In the genomic region with DNA sequence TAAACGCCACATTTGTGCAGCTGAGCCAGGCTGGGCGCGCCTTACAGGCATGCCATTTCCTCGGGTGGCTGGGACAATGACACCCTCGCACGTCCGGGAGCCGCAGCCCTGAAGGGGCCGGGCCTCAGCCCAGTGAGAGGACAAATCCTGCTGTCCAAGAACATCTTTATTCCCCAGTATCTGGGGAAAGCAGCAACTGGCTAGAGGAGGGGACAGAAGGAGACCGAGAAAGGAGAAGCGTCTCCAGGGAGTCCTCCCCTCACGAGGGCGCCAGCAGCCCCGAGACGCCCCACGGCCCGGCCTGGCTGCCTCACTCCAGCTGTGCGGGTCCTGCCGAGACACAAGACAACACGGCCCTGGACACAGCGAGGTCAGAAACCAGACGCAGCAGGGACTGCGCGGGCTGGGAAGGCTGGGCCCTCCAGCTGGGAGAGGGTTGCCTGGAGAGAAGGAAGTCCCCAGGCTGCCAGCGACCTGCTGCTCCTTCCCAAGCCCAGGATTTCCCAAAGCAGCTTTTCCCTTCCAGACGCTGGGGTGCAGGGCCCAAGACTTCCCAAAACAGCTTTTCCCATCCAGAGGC, we compare ENCODE assay signal across 8 cellular contexts.
DNase-seq lines count a peak whose midpoint lies in the region; ATAC-seq and TF ChIP-seq lines count a peak whose summit lies in the region.

No MANE protein-coding gene starts in this region.

- POLR2A ChIA-PET in Caco-2 (lab: Charles Lee), result no interaction called here

- BruUV-seq in Caco-2 (replicated peaks; lab: Mats Ljungman, UMichigan), result no TSS peak

- peak; percentile 67 for ATAC-seq in GM21825 (IDR thresholded peaks at IDR 0.05; ENCODE audit: unreplicated experiment)
- ATAC-seq in activated naive CD4-positive, alpha-beta T cell treated with anti-CD3 and anti-CD28 coated beads, Interleukin-2, amount 50 U/mL, for 72 hours, result peak; percentile 76 to 77
- peak; percentile 81 to 90 (median 82) for ATAC-seq in psoas muscle

- peaks cover 7% of the 10 kb centered on the region for H3K4me1 Mint-ChIP-seq in Caco-2 (ENCODE audit: low read depth, unreplicated experiment)

- H3K27me3 ChIP-seq in left ventricle myocardium inferior (ENCODE audit: low read depth) (no peaks in the 10 kb centered on the region), psoas muscle (ENCODE audit: insufficient read depth in 3 of 3, low read length in 2 of 3) (no peaks in the 10 kb centered on the region), Caco-2 (replicated peaks; ENCODE audit: control insufficient read depth, insufficient read depth, low read length) (no peaks in the 10 kb centered on the region)

- H3K27me3 Mint-ChIP-seq in Caco-2 (ENCODE audit: insufficient read depth, unreplicated experiment), result no peaks in the 10 kb centered on the region

- WGBS in psoas muscle, 3 donors, result 5 to 13% (median 6%) methylated on average over 26 of the region's 26 CpGs

- peaks cover 0 to 12% of the 10 kb centered on the region in 2 donors for H3K36me3 Mint-ChIP-seq in activated naive CD4-positive, alpha-beta T cell treated with anti-CD3 and anti-CD28 coated beads, Interleukin-2, amount 50 U/mL, for 72 hours
- H3K36me3 Mint-ChIP-seq in Caco-2 (ENCODE audit: insufficient read depth, unreplicated experiment), result no peaks in the 10 kb centered on the region

- H3K9me3 Mint-ChIP-seq in activated naive CD4-positive, alpha-beta T cell treated with anti-CD3 and anti-CD28 coated beads, Interleukin-2, amount 50 U/mL, for 72 hours, result no peaks in the 10 kb centered on the region
- H3K9me3 Mint-ChIP-seq in Caco-2 (ENCODE audit: unreplicated experiment), result no peaks in the 10 kb centered on the region

- intact Hi-C loops in left ventricle myocardium inferior (cut with micrococcal nuclease) (loop anchor here (10.0 kb wide), 1 partner anchor 123 kb away; no protein-coding TSS in a partner anchor), psoas muscle (cut with DNase I) (loop anchor here in 1 of 2 donors (5.0 to 10.0 kb wide), 2 partner anchors 41 to 133 kb away; partner anchors contain the start of gene CHSY1), Caco-2 (cut with micrococcal nuclease; ENCODE audit: unreplicated experiment) (no loop called here)

- peak overlapping the region; percentile 90 for H3K27ac Mint-ChIP-seq in activated naive CD4-positive, alpha-beta T cell treated with anti-CD3 and anti-CD28 coated beads, Interleukin-2, amount 50 U/mL, for 72 hours
- H3K27ac Mint-ChIP-seq in Caco-2 (ENCODE audit: unreplicated experiment), result no peak overlapping the region

- H3K9me3 ChIP-seq in left ventricle myocardium inferior (replicated peaks) (no peaks in the 10 kb centered on the region), psoas muscle (no peaks in the 10 kb centered on the region), Caco-2 (0 out of 2 replicates have a peak, but pooled peaks cover 3% of the 10 kb centered on the region)

- H3K4me3 ChIP-seq in left ventricle myocardium inferior, result peak overlapping the region; percentile 54
- peak overlapping the region; percentile 58 for H3K4me3 ChIP-seq in psoas muscle
- H3K4me3 ChIP-seq in Caco-2 (ENCODE audit: low read depth, low read length), result no peak overlapping the region

- CTCF ChIA-PET in Caco-2 (lab: Charles Lee), result interaction anchor here (0.6 to 1.1 kb wide), 3 partner anchors 18 to 487 kb away, joined by 3 read pairs; no protein-coding TSS in a partner anchor

- H3K4me1 ChIP-seq in left ventricle myocardium inferior, result peaks cover 29% of the 10 kb centered on the region
- H3K4me1 ChIP-seq in psoas muscle, result peaks cover 18% of the 10 kb centered on the region
- no peaks in the 10 kb centered on the region for H3K4me1 ChIP-seq in Caco-2

- H3K36me3 ChIP-seq in left ventricle myocardium inferior (no peaks in the 10 kb centered on the region), psoas muscle (ENCODE audit: insufficient read depth in 1 of 2, low read depth in 1 of 2) (no peaks in the 10 kb centered on the region), Caco-2 (ENCODE audit: control insufficient read depth, insufficient read depth, low read length) (no peaks in the 10 kb centered on the region)

- TF ChIP-seq CTCF in left ventricle myocardium inferior (IDR thresholded peaks at IDR 0.05; ENCODE audit: borderline replicate concordance) (peak; percentile 52), psoas muscle (IDR thresholded peaks at IDR 0.05) (peak; percentile 39), Caco-2 (IDR thresholded peaks at IDR 0.05; ENCODE audit: insufficient read depth in 1 of 2, low read depth in 1 of 2, low read length in 1 of 2, severe bottlenecking in 1 of 2, unreplicated experiment in 1 of 2) (no peak)

- H3K27ac ChIP-seq in left ventricle myocardium inferior (replicated peaks) (peak overlapping the region; percentile 72), psoas muscle (peak overlapping the region; percentile 61)

- no peak overlapping the region for H3K4me3 Mint-ChIP-seq in Caco-2 (ENCODE audit: unreplicated experiment)

- DNase-seq in EH (ENCODE audit: low read depth) (peak; percentile 78), NCI-H524 (lab: John Stamatoyannopoulos, UW) (peak; percentile 35 to 68), left ventricle myocardium inferior (peak; percentile 88), psoas muscle (peak; percentile 76 to 85), Caco-2 (no peak), middle frontal gyrus (ENCODE audit: extremely low spot score, low spot score) (no peak)
- DNase-seq in activated naive CD4-positive, alpha-beta T cell treated with anti-CD3 and anti-CD28 coated beads, Interleukin-2, amount 50 U/mL, for 72 hours (ENCODE audit: low spot score in 2 of 2), result peak; percentile 61 to 68

Comparison
In these comparisons a context has a peak if more than half of its experiments do, and no peak if none do; other contexts are left out.
1. DNase-seq: peak in EH (single experiment), NCI-H524 (2 of 2), activated naive CD4-positive, alpha-beta T cell treated with anti-CD3 and anti-CD28 coated beads, Interleukin-2, amount 50 U/mL, for 72 hours (2 of 2), left ventricle myocardium inferior (single experiment) and psoas muscle (2 of 2); none in Caco-2 (0 of 2) and middle frontal gyrus (single experiment).
2. CTCF ChIP-seq: peak in left ventricle myocardium inferior (single experiment) and psoas muscle (single experiment); none in Caco-2 (0 of 2).
3. Peak in every context shown above with its lines, with median percentiles within 50 percentile points of each other: ATAC-seq.